ENCODE assay signal across 1 cellular context in the genomic region with DNA sequence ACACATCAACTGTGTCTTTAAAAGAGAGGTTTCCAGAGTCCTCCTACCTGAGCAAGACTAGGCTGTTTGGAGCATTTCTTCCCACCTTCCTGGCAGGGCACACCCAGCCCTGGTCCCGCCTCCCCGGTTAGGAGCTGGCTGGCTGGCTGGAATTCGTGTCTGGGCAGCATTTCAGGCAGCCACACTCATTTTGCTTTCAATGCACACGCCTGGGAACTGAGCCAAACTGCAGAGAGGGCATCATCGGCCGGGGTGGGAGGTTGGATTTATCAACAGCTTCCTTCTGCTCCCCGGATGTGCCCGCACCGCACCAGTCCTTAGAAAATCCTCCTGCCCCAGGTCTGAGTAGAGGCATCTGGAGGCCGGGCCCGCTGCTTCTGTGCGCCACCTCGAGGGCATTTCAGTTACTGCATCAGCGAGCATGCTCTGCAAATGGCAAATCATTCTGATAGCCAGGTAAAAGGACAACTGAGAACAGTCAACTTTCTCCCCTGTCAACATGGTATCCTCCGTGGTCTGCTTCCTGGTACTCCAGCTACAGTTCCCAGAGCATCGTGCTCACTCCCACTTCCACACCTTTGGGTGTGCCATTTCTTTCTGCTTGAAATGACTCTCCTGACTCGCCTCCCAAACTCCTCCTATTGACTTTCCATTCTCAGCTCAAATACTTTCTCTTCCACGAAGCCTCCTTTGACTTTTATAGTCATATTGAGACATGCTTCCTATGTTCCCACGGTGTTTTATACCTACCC.
TF ChIP-seq lines count a peak whose summit lies in the region.

No MANE protein-coding gene starts in this region.

TF ChIP-seq in HEK293, 187 proteins besides CTCF, POLR2A, EP300 and RAD21 (continued from another document and continues in another):
- TF ChIP-seq ZNF768 (tag by site-specific recombination; IDR thresholded peaks at IDR 0.05) (no peak), ZNF449 (tag by site-specific recombination; IDR thresholded peaks at IDR 0.05) (0 out of 2 replicates have a peak, but pooled peaks have one; percentile 32), ZNF132 (tag by site-specific recombination; IDR thresholded peaks at IDR 0.05; ENCODE audit: borderline replicate concordance) (no peak), ZNF138 (tag by site-specific recombination; IDR thresholded peaks at IDR 0.05; ENCODE audit: borderline replicate concordance) (no peak), FEZF1 (tag by site-specific recombination; IDR thresholded peaks at IDR 0.05) (0 out of 2 replicates have a peak, but pooled peaks have one; percentile 35), ZNF610 (tag by site-specific recombination; IDR thresholded peaks at IDR 0.05; ENCODE audit: borderline replicate concordance) (no peak), KLF17 (tag by site-specific recombination; IDR thresholded peaks at IDR 0.05) (0 out of 2 replicates have a peak, but pooled peaks have one; percentile 52), OSR2 (tag by site-specific recombination; IDR thresholded peaks at IDR 0.05) (peak; percentile 49), IKZF3 (tag by site-specific recombination; IDR thresholded peaks at IDR 0.05) (peak; percentile 95), GLIS1 (tag by site-specific recombination; IDR thresholded peaks at IDR 0.05) (peak; percentile 75), ZSCAN16 (tag by site-specific recombination; IDR thresholded peaks at IDR 0.05) (no peak), ZNF664 (tag by site-specific recombination; IDR thresholded peaks at IDR 0.05) (no peak), ZNF394 (tag by site-specific recombination; IDR thresholded peaks at IDR 0.05; ENCODE audit: borderline replicate concordance) (peak; percentile 62; the same call in 1 of the 2 replicates), ZNF660 (tag by site-specific recombination; IDR thresholded peaks at IDR 0.05) (peak; percentile 98), ZNF114 (tag by site-specific recombination; IDR thresholded peaks at IDR 0.05) (no peak), ZNF280D (tag by site-specific recombination; IDR thresholded peaks at IDR 0.05) (no peak), ZNF146 (tag by site-specific recombination; IDR thresholded peaks at IDR 0.05) (no peak), ZNF639 (tag by site-specific recombination; IDR thresholded peaks at IDR 0.05) (no peak), ZNF621 (tag by site-specific recombination; IDR thresholded peaks at IDR 0.05) (no peak), ZFHX2 (tag by site-specific recombination; conservative IDR thresholded peaks at IDR 0.05) (peak; percentile 32; the same call in 1 of the 2 replicates), ZBTB1 (tag by site-specific recombination; IDR thresholded peaks at IDR 0.05) (peak; percentile 60; the same call in 1 of the 2 replicates), ZNF423 (tag by site-specific recombination; IDR thresholded peaks at IDR 0.05) (peak; percentile 92), ZNF266 (tag by site-specific recombination; IDR thresholded peaks at IDR 0.05; ENCODE audit: low read depth) (no peak), ZNF518A (tag by site-specific recombination; conservative IDR thresholded peaks at IDR 0.05; ENCODE audit: low read depth) (peak; percentile 35; the same call in 1 of the 2 replicates), ZNF23 (tag by site-specific recombination; IDR thresholded peaks at IDR 0.05; ENCODE audit: borderline replicate concordance) (no peak), ZNF19 (tag by site-specific recombination; IDR thresholded peaks at IDR 0.05; ENCODE audit: low read depth) (no peak), ZNF624 (tag by site-specific recombination; IDR thresholded peaks at IDR 0.05) (no peak)
- TF ChIP-seq, protein P1, sequence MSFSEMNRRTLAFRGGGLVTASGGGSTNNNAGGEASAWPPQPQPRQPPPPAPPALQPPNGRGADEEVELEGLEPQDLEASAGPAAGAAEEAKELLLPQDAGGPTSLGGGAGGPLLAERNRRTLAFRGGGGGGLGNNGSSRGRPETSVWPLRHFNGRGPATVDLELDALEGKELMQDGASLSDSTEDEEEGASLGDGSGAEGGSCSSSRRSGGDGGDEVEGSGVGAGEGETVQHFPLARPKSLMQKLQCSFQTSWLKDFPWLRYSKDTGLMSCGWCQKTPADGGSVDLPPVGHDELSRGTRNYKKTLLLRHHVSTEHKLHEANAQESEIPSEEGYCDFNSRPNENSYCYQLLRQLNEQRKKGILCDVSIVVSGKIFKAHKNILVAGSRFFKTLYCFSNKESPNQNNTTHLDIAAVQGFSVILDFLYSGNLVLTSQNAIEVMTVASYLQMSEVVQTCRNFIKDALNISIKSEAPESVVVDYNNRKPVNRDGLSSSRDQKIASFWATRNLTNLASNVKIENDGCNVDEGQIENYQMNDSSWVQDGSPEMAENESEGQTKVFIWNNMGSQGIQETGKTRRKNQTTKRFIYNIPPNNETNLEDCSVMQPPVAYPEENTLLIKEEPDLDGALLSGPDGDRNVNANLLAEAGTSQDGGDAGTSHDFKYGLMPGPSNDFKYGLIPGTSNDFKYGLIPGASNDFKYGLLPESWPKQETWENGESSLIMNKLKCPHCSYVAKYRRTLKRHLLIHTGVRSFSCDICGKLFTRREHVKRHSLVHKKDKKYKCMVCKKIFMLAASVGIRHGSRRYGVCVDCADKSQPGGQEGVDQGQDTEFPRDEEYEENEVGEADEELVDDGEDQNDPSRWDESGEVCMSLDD (tag by site-specific recombination; IDR thresholded peaks at IDR 0.05): no peak
- TF ChIP-seq, protein P2, sequence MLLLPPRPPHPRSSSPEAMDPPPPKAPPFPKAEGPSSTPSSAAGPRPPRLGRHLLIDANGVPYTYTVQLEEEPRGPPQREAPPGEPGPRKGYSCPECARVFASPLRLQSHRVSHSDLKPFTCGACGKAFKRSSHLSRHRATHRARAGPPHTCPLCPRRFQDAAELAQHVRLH (tag by site-specific recombination; IDR thresholded peaks at IDR 0.05): no peak
- TF ChIP-seq, protein P3, sequence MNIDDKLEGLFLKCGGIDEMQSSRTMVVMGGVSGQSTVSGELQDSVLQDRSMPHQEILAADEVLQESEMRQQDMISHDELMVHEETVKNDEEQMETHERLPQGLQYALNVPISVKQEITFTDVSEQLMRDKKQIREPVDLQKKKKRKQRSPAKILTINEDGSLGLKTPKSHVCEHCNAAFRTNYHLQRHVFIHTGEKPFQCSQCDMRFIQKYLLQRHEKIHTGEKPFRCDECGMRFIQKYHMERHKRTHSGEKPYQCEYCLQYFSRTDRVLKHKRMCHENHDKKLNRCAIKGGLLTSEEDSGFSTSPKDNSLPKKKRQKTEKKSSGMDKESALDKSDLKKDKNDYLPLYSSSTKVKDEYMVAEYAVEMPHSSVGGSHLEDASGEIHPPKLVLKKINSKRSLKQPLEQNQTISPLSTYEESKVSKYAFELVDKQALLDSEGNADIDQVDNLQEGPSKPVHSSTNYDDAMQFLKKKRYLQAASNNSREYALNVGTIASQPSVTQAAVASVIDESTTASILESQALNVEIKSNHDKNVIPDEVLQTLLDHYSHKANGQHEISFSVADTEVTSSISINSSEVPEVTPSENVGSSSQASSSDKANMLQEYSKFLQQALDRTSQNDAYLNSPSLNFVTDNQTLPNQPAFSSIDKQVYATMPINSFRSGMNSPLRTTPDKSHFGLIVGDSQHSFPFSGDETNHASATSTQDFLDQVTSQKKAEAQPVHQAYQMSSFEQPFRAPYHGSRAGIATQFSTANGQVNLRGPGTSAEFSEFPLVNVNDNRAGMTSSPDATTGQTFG (tag by site-specific recombination; IDR thresholded peaks at IDR 0.05; ENCODE audit: borderline replicate concordance): no peak
- TF ChIP-seq, protein P4, sequence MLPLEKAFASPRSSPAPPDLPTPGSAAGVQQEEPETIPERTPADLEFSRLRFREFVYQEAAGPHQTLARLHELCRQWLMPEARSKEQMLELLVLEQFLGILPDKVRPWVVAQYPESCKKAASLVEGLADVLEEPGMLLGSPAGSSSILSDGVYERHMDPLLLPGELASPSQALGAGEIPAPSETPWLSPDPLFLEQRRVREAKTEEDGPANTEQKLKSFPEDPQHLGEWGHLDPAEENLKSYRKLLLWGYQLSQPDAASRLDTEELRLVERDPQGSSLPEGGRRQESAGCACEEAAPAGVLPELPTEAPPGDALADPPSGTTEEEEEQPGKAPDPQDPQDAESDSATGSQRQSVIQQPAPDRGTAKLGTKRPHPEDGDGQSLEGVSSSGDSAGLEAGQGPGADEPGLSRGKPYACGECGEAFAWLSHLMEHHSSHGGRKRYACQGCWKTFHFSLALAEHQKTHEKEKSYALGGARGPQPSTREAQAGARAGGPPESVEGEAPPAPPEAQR (tag by site-specific recombination; IDR thresholded peaks at IDR 0.05): no peak
